9 cellular contexts compared by ENCODE assay signal in the genomic region with DNA sequence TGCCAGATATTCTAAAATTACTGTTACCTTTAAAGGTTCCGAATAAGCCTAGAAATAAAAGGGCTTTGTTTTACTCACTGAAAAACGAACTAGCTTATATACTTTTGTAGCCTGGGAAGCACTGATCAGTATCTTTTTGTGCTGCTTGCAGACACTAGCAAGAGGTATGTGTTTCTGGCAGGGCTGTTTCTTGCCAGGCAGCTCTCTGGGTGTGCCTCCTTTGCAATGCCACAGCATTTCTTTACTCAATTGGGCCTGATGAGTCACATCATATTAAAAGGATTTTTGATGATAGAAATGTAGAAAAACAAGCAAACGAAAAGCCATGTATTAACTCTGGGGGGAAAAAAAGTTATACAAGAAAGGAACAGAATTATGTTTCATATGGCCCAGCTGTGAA. TPM values are rescaled to one million over a fixed set of nuclear protein-coding genes. Genes with fewer than 3 reads are reported as not detected.
DNase-seq lines count a peak whose midpoint lies in the region; ATAC-seq and TF ChIP-seq lines count a peak whose summit lies in the region.
"Had no signal": no experiment of that assay in that cellular context is flagged by ENCODE, and none has a peak within 500 bp of the region (broad histone marks: within the 10 kb centered on the region; RNA-seq: fewer than 3 reads in every experiment).

No MANE protein-coding gene starts in this region.

- TF ChIP-seq CTCF in HFFc6 (IDR thresholded peaks at IDR 0.05): no peak

- DNase-seq in HFFc6: peak; percentile 58
- DNase-seq in activated CD4-positive, alpha-beta T cell treated with anti-CD3 and anti-CD28 coated beads, Interleukin-2, amount 10 ng/mL, durations not matched to agents 24 days and 14 days: peak; percentile 81
- peak; percentile 65 for DNase-seq in epithelial cell of prostate (ENCODE audit: low read depth, low spot score)
- peak in 5 of 6 experiments; percentile 11 to 51 (median 26) for DNase-seq in stimulated activated naive CD4-positive, alpha-beta T cell (lab: John Stamatoyannopoulos, UW)
- no peak for DNase-seq in hippocampal formation (lab: John Stamatoyannopoulos, UW)
- no peak for DNase-seq in superior temporal gyrus (ENCODE audit: extremely low spot score)
- DNase-seq in COLO668 (lab: John Stamatoyannopoulos, UW; ENCODE audit: unreplicated experiment): no peak
- DNase-seq: Kasumi-1 had no signal

- no peak for ATAC-seq in GM21717 (IDR thresholded peaks at IDR 0.05; ENCODE audit: unreplicated experiment)

- H3K27ac ChIP-seq in epithelial cell of prostate: peak overlapping the region; percentile 80

- no peaks in the 10 kb centered on the region for H3K9me3 Mint-ChIP-seq in HFFc6
- no peaks in the 10 kb centered on the region for H3K9me3 Mint-ChIP-seq in activated CD4-positive, alpha-beta T cell treated with anti-CD3 and anti-CD28 coated beads, Interleukin-2, amount 10 ng/mL, durations not matched to agents 24 days and 14 days

- H3K4me1 Mint-ChIP-seq in HFFc6 (ENCODE audit: low read depth): peaks cover 12% of the 10 kb centered on the region
- peaks cover 70% of the 10 kb centered on the region for H3K4me1 Mint-ChIP-seq in activated CD4-positive, alpha-beta T cell treated with anti-CD3 and anti-CD28 coated beads, Interleukin-2, amount 10 ng/mL, durations not matched to agents 24 days and 14 days

- H3K27me3 Mint-ChIP-seq in HFFc6 (ENCODE audit: insufficient read depth): no peaks in the 10 kb centered on the region
- no peaks in the 10 kb centered on the region for H3K27me3 Mint-ChIP-seq in activated CD4-positive, alpha-beta T cell treated with anti-CD3 and anti-CD28 coated beads, Interleukin-2, amount 10 ng/mL, durations not matched to agents 24 days and 14 days

- H3K36me3 Mint-ChIP-seq in HFFc6 (ENCODE audit: low read depth): peaks cover 5% of the 10 kb centered on the region; the same call in 1 of the 2 replicates
- H3K36me3 Mint-ChIP-seq in activated CD4-positive, alpha-beta T cell treated with anti-CD3 and anti-CD28 coated beads, Interleukin-2, amount 10 ng/mL, durations not matched to agents 24 days and 14 days (ENCODE audit: low read depth): peaks cover 37% of the 10 kb centered on the region

- intact Hi-C loops in activated CD4-positive, alpha-beta T cell treated with anti-CD3 and anti-CD28 coated beads, Interleukin-2, amount 10 ng/mL, durations not matched to agents 24 days and 14 days (cut with micrococcal nuclease): loop anchor here (10.0 kb wide), 1 partner anchor 606 kb away; no protein-coding TSS in a partner anchor

- no peak overlapping the region for H3K4me3 Mint-ChIP-seq in HFFc6
- H3K4me3 Mint-ChIP-seq in activated CD4-positive, alpha-beta T cell treated with anti-CD3 and anti-CD28 coated beads, Interleukin-2, amount 10 ng/mL, durations not matched to agents 24 days and 14 days: peak overlapping the region; percentile 89

- H3K27ac Mint-ChIP-seq in HFFc6: no peak overlapping the region
- peak overlapping the region; percentile 88 for H3K27ac Mint-ChIP-seq in activated CD4-positive, alpha-beta T cell treated with anti-CD3 and anti-CD28 coated beads, Interleukin-2, amount 10 ng/mL, durations not matched to agents 24 days and 14 days

RNA-seq across cellular contexts. Expression of a gene that starts 35.6 kb away (rescaled TPM):
- total RNA-seq in HFFc6 (2021; fragmentation: NEBNext Ultra II Directional; extraction: Animal tissue kit (Norgen Biotek cat#: 25700)): not detected
- 0.26 and 0.47 TPM in 2 replicates for total RNA-seq in activated CD4-positive, alpha-beta T cell treated with anti-CD3 and anti-CD28 coated beads, Interleukin-2, amount 10 ng/mL, durations not matched to agents 24 days and 14 days

Comparison
In these comparisons a context has a peak if more than half of its experiments do, and no peak if none do; other contexts are left out.
1. DNase-seq: peak in HFFc6 (single experiment), activated CD4-positive, alpha-beta T cell treated with anti-CD3 and anti-CD28 coated beads, Interleukin-2, amount 10 ng/mL, durations not matched to agents 24 days and 14 days (single experiment), epithelial cell of prostate (single experiment) and stimulated activated naive CD4-positive, alpha-beta T cell (5 of 6); none in hippocampal formation (0 of 2), superior temporal gyrus (single experiment) and COLO668 (single experiment).